Comparison of ENCODE assay signal across 20 cellular contexts in the genomic region with DNA sequence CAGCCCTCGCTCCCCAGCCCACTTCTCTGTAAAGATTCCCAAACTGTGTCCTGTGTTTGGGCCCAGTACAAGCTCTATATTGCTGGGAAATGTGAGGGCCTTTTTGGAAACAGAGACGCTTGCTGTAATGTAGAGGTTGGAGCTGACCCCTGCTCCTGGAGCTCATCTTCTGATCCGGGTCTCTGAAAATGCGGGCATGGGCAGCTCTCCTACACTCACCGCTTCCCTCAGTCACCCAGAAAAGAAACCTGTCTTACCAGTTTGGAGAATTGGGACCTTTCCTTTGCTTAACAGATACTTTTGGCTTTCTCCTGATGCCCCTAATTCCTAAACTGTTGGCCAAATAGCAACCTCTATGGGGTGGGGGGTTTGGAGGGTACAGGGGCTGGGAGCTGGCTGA. TPM values are rescaled to one million over a fixed set of nuclear protein-coding genes. Genes with fewer than 3 reads are reported as not detected.
DNase-seq lines count a peak whose midpoint lies in the region; ATAC-seq, FAIRE-seq and TF ChIP-seq lines count a peak whose summit lies in the region.
"Had no signal": no experiment of that assay in that cellular context is flagged by ENCODE, and none has a peak within 500 bp of the region (broad histone marks: within the 10 kb centered on the region; RNA-seq: fewer than 3 reads in every experiment).

No MANE protein-coding gene starts in this region.

- TF ChIP-seq EP300 in gastroesophageal sphincter (IDR thresholded peaks at IDR 0.05), result no peak

- H3K9me3 Mint-ChIP-seq in MCF 10A (ENCODE audit: unreplicated experiment), result no peaks in the 10 kb centered on the region
- H3K9me3 Mint-ChIP-seq: neural progenitor cell had no signal

- H3K27me3 ChIP-seq in breast epithelium (no peaks in the 10 kb centered on the region), WERI-Rb-1 (ENCODE audit: insufficient read depth, low read depth, severe bottlenecking) (no peaks in the 10 kb centered on the region), thoracic aorta (replicated peaks; ENCODE audit: insufficient read depth) (no peaks in the 10 kb centered on the region), gastroesophageal sphincter (no peaks in the 10 kb centered on the region)
- H3K27me3 ChIP-seq: dorsolateral prefrontal cortex, neural progenitor cell had no signal

- no peaks in the 10 kb centered on the region for H3K9me3 ChIP-seq in breast epithelium
- no peaks in the 10 kb centered on the region for H3K9me3 ChIP-seq in WERI-Rb-1 (ENCODE audit: severe bottlenecking)
- H3K9me3 ChIP-seq in kidney (ENCODE audit: control insufficient read depth in 1 of 2, low read length in 2 of 2), result no peaks in the 10 kb centered on the region
- H3K9me3 ChIP-seq in thoracic aorta, result no peaks in the 10 kb centered on the region
- no peaks in the 10 kb centered on the region for H3K9me3 ChIP-seq in gastroesophageal sphincter
- H3K9me3 ChIP-seq: A549 had no signal

- no peak for FAIRE-seq in kidney (lab: Jason Lieb, UNC)
- FAIRE-seq: A549, frontal cortex, GM18507 had no signal

- H3K36me3 ChIP-seq in breast epithelium, result no peaks in the 10 kb centered on the region
- H3K36me3 ChIP-seq in WERI-Rb-1, result no peaks in the 10 kb centered on the region
- H3K36me3 ChIP-seq in kidney (ENCODE audit: control insufficient read depth in 1 of 2, insufficient read depth in 2 of 2, low read length in 2 of 2), result peaks cover 34 to 35% of the 10 kb centered on the region in 2 donors
- H3K36me3 ChIP-seq in thoracic aorta, result peaks cover 46% of the 10 kb centered on the region
- peaks cover 0 to 52% of the 10 kb centered on the region in 2 donors for H3K36me3 ChIP-seq in gastroesophageal sphincter
- H3K36me3 ChIP-seq: neural progenitor cell had no signal

- WGBS in gastroesophageal sphincter (ENCODE audit: low coverage in 1 of 2), 2 donors, result 90 to 100% methylated on average over 1 to 5 of the region's 5 CpGs

- peaks cover 42% of the 10 kb centered on the region for H3K36me3 Mint-ChIP-seq in MCF 10A (ENCODE audit: insufficient read depth, unreplicated experiment)

- DNase-seq in breast epithelium (ENCODE audit: low spot score in 2 of 2) (no peak), MCF 10A (ENCODE audit: unreplicated experiment) (no peak), WERI-Rb-1 (no peak), kidney (no peak), thoracic aorta (ENCODE audit: low spot score) (no peak)
- DNase-seq: activated CD4-positive, alpha-beta T cell treated with anti-CD3 and anti-CD28 coated beads, Interleukin-2, amount 50 U/mL, for 1 hour; activated CD8-positive, alpha-beta memory T cell treated with anti-CD3 and anti-CD28 coated beads, Interleukin-2, amount 50 U/mL, for 4 hours; activated effector memory CD4-positive, alpha-beta T cell treated with Interleukin-2 at 50 U/mL for 16 hours; central memory CD4-positive, alpha-beta T cell; NCI-H1105 treated with DMSO at 0.1 percent for 48 hours; SHP77 treated with DMSO at 0.1 percent for 48 hours; T-helper 17 cell had no signal

- CTCF ChIA-PET in MCF 10A (lab: Yijun Ruan, JAX), result interaction anchor here (0.6 kb wide), 1 partner anchor 11 kb away, joined by 4 read pairs; no protein-coding TSS in a partner anchor

- peaks cover 4 to 22% of the 10 kb centered on the region in 2 donors for H3K4me1 ChIP-seq in breast epithelium
- peaks cover 40 to 41% of the 10 kb centered on the region in 2 donors for H3K4me1 ChIP-seq in kidney (ENCODE audit: control insufficient read depth in 1 of 2, insufficient read depth in 1 of 2, low read depth in 1 of 2, low read length in 2 of 2)
- peaks cover 34 to 64% of the 10 kb centered on the region in 2 donors for H3K4me1 ChIP-seq in thoracic aorta (ENCODE audit: control insufficient read depth in 1 of 2, low read depth in 2 of 2)
- H3K4me1 ChIP-seq in gastroesophageal sphincter, result peaks cover 7 to 57% (median 21%) of the 10 kb centered on the region in 3 donors

- TF ChIP-seq CTCF in breast epithelium (IDR thresholded peaks at IDR 0.05) (no peak), MCF 10A (IDR thresholded peaks at IDR 0.05; ENCODE audit: unreplicated experiment) (no peak), WERI-Rb-1 (IDR thresholded peaks at IDR 0.05; ENCODE audit: low read depth, low read length) (no peak), kidney (IDR thresholded peaks at IDR 0.05; ENCODE audit: borderline replicate concordance, extremely low read depth, insufficient read depth) (no peak), thoracic aorta (IDR thresholded peaks at IDR 0.05) (no peak), gastroesophageal sphincter (IDR thresholded peaks at IDR 0.05) (no peak)

- intact Hi-C loops in breast epithelium (cut with DNase I; ENCODE audit: low total_unique reads) (no loop called here), MCF 10A (cut with micrococcal nuclease) (no loop called here), kidney (cut with DNase I) (no loop called here)

- H3K27ac ChIP-seq in breast epithelium, result peak overlapping the region; percentile 33 to 61
- peak overlapping the region; percentile 16 for H3K27ac ChIP-seq in WERI-Rb-1
- peak overlapping the region; percentile 82 to 88 for H3K27ac ChIP-seq in kidney (ENCODE audit: low read depth in 2 of 2, low read length in 2 of 2)
- peak overlapping the region; percentile 64 to 76 for H3K27ac ChIP-seq in thoracic aorta
- H3K27ac ChIP-seq in gastroesophageal sphincter, result peak overlapping the region in 2 of 4 donors; percentile 21 to 73
- H3K27ac ChIP-seq: neural progenitor cell had no signal

- TF ChIP-seq POLR2A in breast epithelium (IDR thresholded peaks at IDR 0.05) (no peak), gastroesophageal sphincter (IDR thresholded peaks at IDR 0.05) (no peak)

- no peak overlapping the region for H3K27ac Mint-ChIP-seq in MCF 10A (ENCODE audit: low read depth, unreplicated experiment)
- H3K27ac Mint-ChIP-seq: neural progenitor cell, T-helper 17 cell had no signal

- ATAC-seq in thoracic aorta (ENCODE audit: insufficient number of reproducible peaks, low FRiP score, low read depth) (no peak), gastroesophageal sphincter (no peak), HG02852 (IDR thresholded peaks at IDR 0.05; ENCODE audit: unreplicated experiment) (no peak), GM21381 (IDR thresholded peaks at IDR 0.05; ENCODE audit: unreplicated experiment) (no peak)
- ATAC-seq: A549, T-helper 17 cell had no signal

- BruUV-seq in MCF 10A (replicated peaks; lab: Mats Ljungman, UMichigan), result no TSS peak

- H3K27me3 Mint-ChIP-seq in MCF 10A (ENCODE audit: insufficient read depth, unreplicated experiment), result no peaks in the 10 kb centered on the region
- H3K27me3 Mint-ChIP-seq: T-helper 17 cell had no signal

- peak overlapping the region in 1 of 2 donors; percentile 36 for H3K9ac ChIP-seq in kidney (ENCODE audit: low read length in 2 of 2)
- H3K9ac ChIP-seq: neural progenitor cell had no signal

- no peak overlapping the region for H3K4me3 Mint-ChIP-seq in MCF 10A (ENCODE audit: unreplicated experiment)
- H3K4me3 Mint-ChIP-seq: neural progenitor cell, T-helper 17 cell had no signal

- H3K4me3 ChIP-seq in breast epithelium, result no peak overlapping the region
- H3K4me3 ChIP-seq in WERI-Rb-1 (ENCODE audit: low read depth, low read length), result no peak overlapping the region
- H3K4me3 ChIP-seq in kidney (ENCODE audit: low read length in 2 of 2), result no peak overlapping the region
- no peak overlapping the region for H3K4me3 ChIP-seq in thoracic aorta
- H3K4me3 ChIP-seq in gastroesophageal sphincter, result no peak overlapping the region
- H3K4me3 ChIP-seq: A549, dorsolateral prefrontal cortex, neural progenitor cell had no signal

- POLR2A ChIA-PET in MCF 10A (lab: Yijun Ruan, JAX), result interaction anchor here (22.3 kb wide), 1 partner anchor 13 kb away, joined by 752 read pairs; a partner anchor contains a TSS

- H3K4me1 Mint-ChIP-seq in MCF 10A (ENCODE audit: insufficient read depth, unreplicated experiment), result peaks cover 45% of the 10 kb centered on the region

RNA-seq across cellular contexts. Expression of a gene that starts 18.2 kb away (rescaled TPM):
- 10 to 100 TPM; 17.1 to 29.9 (median 23.9) TPM for total RNA-seq in breast epithelium
- total RNA-seq in MCF 10A (2022), result 53.7 and 55.2 TPM in 2 replicates
- total RNA-seq in kidney, result 42.0 TPM
- 54.9 TPM for polyA plus RNA-seq in kidney (ENCODE audit: insufficient read depth, low read depth, low replicate concordance)
- 10 to 100 TPM; 48.9 to 87.6 TPM for total RNA-seq in thoracic aorta
- 10 to 100 TPM; 31.2 to 80.4 (median 61.4) TPM for total RNA-seq in gastroesophageal sphincter

RNA-seq across cellular contexts. Expression of a gene that starts 56.5 kb away (rescaled TPM):
- 10 to 100 TPM; 13.1 to 15.1 (median 14.6) TPM for total RNA-seq in breast epithelium
- 10.3 and 14.9 TPM in 2 replicates for total RNA-seq in MCF 10A (2022)
- 17.5 TPM for total RNA-seq in kidney
- 16.4 TPM for polyA plus RNA-seq in kidney (ENCODE audit: insufficient read depth, low read depth, low replicate concordance)
- total RNA-seq in thoracic aorta, result 10 to 100 TPM; 17.1 to 23.7 TPM
- total RNA-seq in gastroesophageal sphincter, result 10 to 100 TPM; 17.1 to 26.9 (median 24.0) TPM
